ENCODE assay signal across 12 cellular contexts in the genomic region with DNA sequence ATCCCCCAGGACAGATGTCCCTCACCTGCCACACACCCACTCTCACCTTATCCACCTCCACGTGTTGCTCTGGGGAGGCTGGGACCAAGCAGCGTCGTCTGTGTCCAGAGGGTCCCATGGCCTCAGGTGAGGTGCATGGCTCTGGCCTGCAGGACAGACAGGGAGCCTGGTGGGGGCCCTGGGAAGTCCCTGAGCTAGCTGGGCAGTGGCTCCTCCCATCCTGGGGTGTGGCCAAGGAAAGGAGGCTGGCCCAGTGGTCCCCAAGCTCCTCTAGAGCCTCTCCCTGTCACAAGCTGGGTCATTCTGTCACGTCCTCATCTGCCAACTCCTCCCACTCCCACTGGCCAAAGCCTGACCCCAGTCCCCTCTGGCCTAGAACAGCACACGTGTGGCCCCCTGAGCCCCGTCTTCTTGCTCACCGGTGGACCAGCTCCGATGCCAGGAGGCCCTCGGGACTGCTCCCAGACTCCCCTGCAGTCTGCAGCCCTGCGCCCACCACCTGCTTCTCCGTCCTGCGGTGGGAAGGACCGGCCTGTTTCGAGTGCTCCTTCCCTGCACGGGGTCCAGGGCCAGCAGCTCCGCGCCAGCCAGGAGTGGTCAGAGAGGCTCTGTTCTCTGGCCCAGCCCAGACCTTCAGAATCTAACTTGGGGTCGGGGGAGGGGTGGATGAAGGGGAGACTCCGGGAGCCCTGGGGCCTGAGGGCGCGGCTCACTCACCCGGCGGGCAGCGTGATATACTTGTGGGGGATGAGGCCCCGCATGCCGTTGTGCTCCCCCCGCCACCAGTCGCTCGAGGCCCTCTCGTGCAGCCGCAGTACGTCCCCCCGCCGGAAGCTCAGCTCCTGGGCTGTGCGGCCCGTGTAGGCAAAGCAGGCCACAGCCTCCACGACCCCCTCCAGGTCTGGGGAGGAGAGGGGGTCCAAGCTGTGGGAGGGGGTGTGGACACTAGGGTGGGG. TPM values are rescaled to one million over a fixed set of nuclear protein-coding genes. Genes with fewer than 3 reads are reported as not detected.
DNase-seq lines count a peak whose midpoint lies in the region; ATAC-seq and TF ChIP-seq lines count a peak whose summit lies in the region.
"Had no signal": no experiment of that assay in that cellular context is flagged by ENCODE, and none has a peak within 500 bp of the region (broad histone marks: within the 10 kb centered on the region; RNA-seq: fewer than 3 reads in every experiment).

No MANE protein-coding gene starts in this region.

- H3K27me3 ChIP-seq in H9 (ENCODE audit: insufficient read depth, low read length) = no peaks in the 10 kb centered on the region

- TF ChIP-seq CTCF in H9 (conservative IDR thresholded peaks at IDR 0.05) (no peak), HFFc6 (IDR thresholded peaks at IDR 0.05) (no peak)

- no peaks in the 10 kb centered on the region for H3K27me3 Mint-ChIP-seq in H9 (ENCODE audit: low read depth)
- H3K27me3 Mint-ChIP-seq in activated T-helper 17 cell treated with anti-CD3 and anti-CD28 coated beads, Interleukin-2, amount 50 U/mL, for 72 hours = no peaks in the 10 kb centered on the region
- peaks cover 3% of the 10 kb centered on the region; the same call in 1 of the 2 replicates for H3K27me3 Mint-ChIP-seq in HFFc6 (ENCODE audit: insufficient read depth)
- H3K27me3 Mint-ChIP-seq: activated CD4-positive, alpha-beta memory T cell treated with anti-CD3 and anti-CD28 coated beads, Interleukin-2, amount 10 ng/mL, durations not matched to agents 7 days and 5 days had no signal

- no peak overlapping the region for H2AK5ac ChIP-seq in H9 (ENCODE audit: insufficient read length, low read length)

- H3K36me3 Mint-ChIP-seq in H9 (ENCODE audit: insufficient read depth in 1 of 3, low read depth in 3 of 3) (peaks cover 3 to 32% (median 12%) of the 10 kb centered on the region in 3 experiments; a peak in 5 of 7 replicates), HFFc6 (ENCODE audit: low read depth) (no peaks in the 10 kb centered on the region)
- peaks cover 24% of the 10 kb centered on the region for H3K36me3 Mint-ChIP-seq in activated T-helper 17 cell treated with anti-CD3 and anti-CD28 coated beads, Interleukin-2, amount 50 U/mL, for 72 hours (ENCODE audit: low read depth)

- H4K5ac ChIP-seq in H9 (ENCODE audit: insufficient read length, low read depth, low read length) = no peak overlapping the region

- H3K9me3 ChIP-seq in H9 (ENCODE audit: control insufficient read depth, low read depth, low read length) = peaks cover 5% of the 10 kb centered on the region
- H3K9me3 ChIP-seq: adrenal gland had no signal

- no peak overlapping the region for H3K56ac ChIP-seq in H9 (ENCODE audit: insufficient read length, low read depth, low read length)

- H3K79me2 ChIP-seq in H9 (ENCODE audit: insufficient read depth, low read length) = no peaks in the 10 kb centered on the region

- H3K4me3 Mint-ChIP-seq in H9 (no peak overlapping the region), HFFc6 (no peak overlapping the region)
- no peak overlapping the region for H3K4me3 Mint-ChIP-seq in activated T-helper 17 cell treated with anti-CD3 and anti-CD28 coated beads, Interleukin-2, amount 50 U/mL, for 72 hours
- H3K4me3 Mint-ChIP-seq: activated CD4-positive, alpha-beta memory T cell treated with anti-CD3 and anti-CD28 coated beads, Interleukin-2, amount 10 ng/mL, durations not matched to agents 7 days and 5 days; neural crest cell had no signal

- peak; percentile 16 for DNase-seq in EH (ENCODE audit: low read depth)
- DNase-seq in H9 = peak; percentile 62
- DNase-seq in NCI-H1092 treated with DMSO at 0.1 percent for 48 hours (lab: John Stamatoyannopoulos, UW) = no peak
- DNase-seq in HFFc6 = no peak
- DNase-seq: activated CD4-positive, alpha-beta memory T cell treated with anti-CD3 and anti-CD28 coated beads, Interleukin-2, amount 10 ng/mL, durations not matched to agents 7 days and 5 days; adrenal gland; NCI-H187; stimulated activated CD4-positive, alpha-beta T cell treated with anti-CD3 and anti-CD28 coated beads, Interleukin-1b, Interleukin-23, amount 100 ng/mL, for 48 hours had no signal

- no peak overlapping the region for H3K4ac ChIP-seq in H9 (ENCODE audit: low read depth, low read length)

- H3K4me1 Mint-ChIP-seq in H9 = peaks cover 0 to 3% of the 10 kb centered on the region in 2 experiments; a peak in 1 of 4 replicates
- H3K4me1 Mint-ChIP-seq in activated T-helper 17 cell treated with anti-CD3 and anti-CD28 coated beads, Interleukin-2, amount 50 U/mL, for 72 hours = peaks cover 6% of the 10 kb centered on the region
- H3K4me1 Mint-ChIP-seq in HFFc6 (ENCODE audit: low read depth) = no peaks in the 10 kb centered on the region

- H3T11ph ChIP-seq in H9 (ENCODE audit: low read length) = no peak overlapping the region

- H2BK120ac ChIP-seq in H9 (ENCODE audit: low read depth, low read length, poor library complexity, severe bottlenecking) = no peak overlapping the region

- H3K79me1 ChIP-seq in H9 (ENCODE audit: insufficient read depth, low read depth, low read length, poor library complexity, severe bottlenecking) = no peaks in the 10 kb centered on the region

- no peak overlapping the region for H3K4me2 ChIP-seq in H9 (ENCODE audit: insufficient read depth, insufficient read length, low read length)

- no peak overlapping the region for H3K14ac ChIP-seq in H9 (ENCODE audit: insufficient read depth, low read length)

- H3K9ac ChIP-seq in H9 (ENCODE audit: extremely low read depth, insufficient read length, low read length) = no peak overlapping the region

- no peak overlapping the region for H3K18ac ChIP-seq in H9 (ENCODE audit: insufficient read length, low read depth, low read length)

- H3K4me1 ChIP-seq in H9 (ENCODE audit: insufficient read depth, low read length) = no peaks in the 10 kb centered on the region
- H3K4me1 ChIP-seq: adrenal gland had no signal

- no peak overlapping the region for H2AFZ ChIP-seq in H9 (ENCODE audit: low read length)

- H2BK12ac ChIP-seq in H9 (ENCODE audit: insufficient read length, low read depth, low read length) = no peak overlapping the region

- H3K9me3 Mint-ChIP-seq in H9 = peaks cover 49 to 63% of the 10 kb centered on the region in 2 experiments
- no peaks in the 10 kb centered on the region for H3K9me3 Mint-ChIP-seq in activated T-helper 17 cell treated with anti-CD3 and anti-CD28 coated beads, Interleukin-2, amount 50 U/mL, for 72 hours
- no peaks in the 10 kb centered on the region for H3K9me3 Mint-ChIP-seq in HFFc6
- H3K9me3 Mint-ChIP-seq: activated CD4-positive, alpha-beta memory T cell treated with anti-CD3 and anti-CD28 coated beads, Interleukin-2, amount 10 ng/mL, durations not matched to agents 7 days and 5 days; neural crest cell had no signal

- H3K23me2 ChIP-seq in H9 (ENCODE audit: insufficient read length, low read depth, low read length, poor library complexity, severe bottlenecking) = no peaks in the 10 kb centered on the region

- H2BK20ac ChIP-seq in H9 (ENCODE audit: low read depth, low read length, poor library complexity, severe bottlenecking) = no peak overlapping the region

- H3K27ac Mint-ChIP-seq in H9 = no peak overlapping the region
- no peak overlapping the region for H3K27ac Mint-ChIP-seq in activated T-helper 17 cell treated with anti-CD3 and anti-CD28 coated beads, Interleukin-2, amount 50 U/mL, for 72 hours
- H3K27ac Mint-ChIP-seq in HFFc6 = no peak overlapping the region
- H3K27ac Mint-ChIP-seq: activated CD4-positive, alpha-beta memory T cell treated with anti-CD3 and anti-CD28 coated beads, Interleukin-2, amount 10 ng/mL, durations not matched to agents 7 days and 5 days had no signal

- no CpG with 5 or more reads among the region's 37 CpGs for WGBS in H9 (ENCODE audit: extremely low coverage, insufficient read length, low lambda C conversion rate)

- H2BK15ac ChIP-seq in H9 (ENCODE audit: low read depth, low read length) = no peak overlapping the region

- no peaks in the 10 kb centered on the region for H4K20me1 ChIP-seq in H9 (ENCODE audit: control insufficient read depth, insufficient read depth, insufficient read length)

- H2BK5ac ChIP-seq in H9 (ENCODE audit: insufficient read length, low read length) = no peak overlapping the region

- H3K23ac ChIP-seq in H9 (ENCODE audit: insufficient read length, low read depth, low read length) = no peak overlapping the region

- ATAC-seq in activated T-helper 17 cell treated with anti-CD3 and anti-CD28 coated beads, Interleukin-2, amount 50 U/mL, for 72 hours (replicated peaks) = peak; percentile 45
- ATAC-seq in GM19328 (IDR thresholded peaks at IDR 0.05; ENCODE audit: unreplicated experiment) = no peak

- no peak overlapping the region for H4K91ac ChIP-seq in H9 (ENCODE audit: insufficient read length, low read depth, low read length)

- no peak overlapping the region for H3K27ac ChIP-seq in H9 (ENCODE audit: insufficient read length, low read depth, low read length)
- H3K27ac ChIP-seq: adrenal gland had no signal

- no peak overlapping the region for H4K8ac ChIP-seq in H9 (replicated peaks; ENCODE audit: insufficient read length, low read depth, low read length)

RNA-seq across cellular contexts. Expression of a gene that starts 4.8 kb away (rescaled TPM):
- total RNA-seq in H9 (2021) = not detected in 2 replicates
- total RNA-seq in activated T-helper 17 cell treated with anti-CD3 and anti-CD28 coated beads, Interleukin-2, amount 50 U/mL, for 72 hours = under 1 TPM in 1 of 2 donors, not detected in 1; 0.32 TPM
- total RNA-seq in HFFc6 (2021; fragmentation: NEBNext Ultra II Directional; extraction: Animal tissue kit (Norgen Biotek cat#: 25700)) = not detected
- total RNA-seq: activated CD4-positive, alpha-beta memory T cell treated with anti-CD3 and anti-CD28 coated beads, Interleukin-2, amount 10 ng/mL, durations not matched to agents 7 days and 5 days; endothelial cell of umbilical vein; neural crest cell had no signal

RNA-seq across cellular contexts. Expression of a gene that starts 16.8 kb away (rescaled TPM):
- 37.8 and 40.6 TPM in 2 replicates for total RNA-seq in H9 (2021)
- total RNA-seq in activated T-helper 17 cell treated with anti-CD3 and anti-CD28 coated beads, Interleukin-2, amount 50 U/mL, for 72 hours = 100 to 1,000 TPM; 105 to 147 TPM
- under 1 TPM; 0.18 to 0.63 (median 0.48) TPM for total RNA-seq in HFFc6 (2021; fragmentation: NEBNext Ultra II Directional; extraction: Animal tissue kit (Norgen Biotek cat#: 25700))

RNA-seq across cellular contexts. Expression of a gene that starts 23.3 kb away (rescaled TPM):
- total RNA-seq in H9 (2021) = 19.9 and 22.7 TPM in 2 replicates
- total RNA-seq in activated T-helper 17 cell treated with anti-CD3 and anti-CD28 coated beads, Interleukin-2, amount 50 U/mL, for 72 hours = 1 to 10 TPM; 2.3 to 2.4 TPM
- 10 to 100 TPM; 13.1 to 89.2 (median 14.4) TPM for total RNA-seq in HFFc6 (2021; fragmentation: NEBNext Ultra II Directional; extraction: Animal tissue kit (Norgen Biotek cat#: 25700))
- total RNA-seq: endothelial cell of umbilical vein had no signal

RNA-seq across cellular contexts. Expression of a gene that starts 25.5 kb away (rescaled TPM):
- 101 and 103 TPM in 2 replicates for total RNA-seq in H9 (2021)
- total RNA-seq in activated T-helper 17 cell treated with anti-CD3 and anti-CD28 coated beads, Interleukin-2, amount 50 U/mL, for 72 hours = 100 to 1,000 TPM in 1 of 2 donors, 10 to 100 TPM in 1; 74.7 to 146 TPM
- 100 to 1,000 TPM; 130 to 160 (median 146) TPM for total RNA-seq in HFFc6 (2021; fragmentation: NEBNext Ultra II Directional; extraction: Animal tissue kit (Norgen Biotek cat#: 25700))

RNA-seq across cellular contexts. Expression of a gene that starts 35.1 kb away (rescaled TPM):
- total RNA-seq in H9 (2021) = 7.1 and 8.4 TPM in 2 replicates
- 1 to 10 TPM; 4.7 to 4.9 TPM for total RNA-seq in activated T-helper 17 cell treated with anti-CD3 and anti-CD28 coated beads, Interleukin-2, amount 50 U/mL, for 72 hours
- under 1 TPM in 4 of 6 experiments, not detected in 2; 0.23 to 0.75 (median 0.40) TPM for total RNA-seq in HFFc6 (2021; fragmentation: NEBNext Ultra II Directional; extraction: Animal tissue kit (Norgen Biotek cat#: 25700))

Comparison
In these comparisons a context has a peak if more than half of its experiments do, and no peak if none do; other contexts are left out.
1. DNase-seq: peak in EH (single experiment) and H9 (single experiment); none in NCI-H1092 treated with DMSO at 0.1 percent for 48 hours (single experiment) and HFFc6 (single experiment).
2. RNA of a gene that starts 16.8 kb away (total RNA-seq): 105 to 147 TPM in activated T-helper 17 cell treated with anti-CD3 and anti-CD28 coated beads, Interleukin-2, amount 50 U/mL, for 72 hours and 37.8 to 40.6 TPM in H9; 0.18 to 0.63 TPM in HFFc6; every median in the first group is over 10 times any median in the second.